8 cellular contexts compared by ENCODE assay signal in the genomic region with DNA sequence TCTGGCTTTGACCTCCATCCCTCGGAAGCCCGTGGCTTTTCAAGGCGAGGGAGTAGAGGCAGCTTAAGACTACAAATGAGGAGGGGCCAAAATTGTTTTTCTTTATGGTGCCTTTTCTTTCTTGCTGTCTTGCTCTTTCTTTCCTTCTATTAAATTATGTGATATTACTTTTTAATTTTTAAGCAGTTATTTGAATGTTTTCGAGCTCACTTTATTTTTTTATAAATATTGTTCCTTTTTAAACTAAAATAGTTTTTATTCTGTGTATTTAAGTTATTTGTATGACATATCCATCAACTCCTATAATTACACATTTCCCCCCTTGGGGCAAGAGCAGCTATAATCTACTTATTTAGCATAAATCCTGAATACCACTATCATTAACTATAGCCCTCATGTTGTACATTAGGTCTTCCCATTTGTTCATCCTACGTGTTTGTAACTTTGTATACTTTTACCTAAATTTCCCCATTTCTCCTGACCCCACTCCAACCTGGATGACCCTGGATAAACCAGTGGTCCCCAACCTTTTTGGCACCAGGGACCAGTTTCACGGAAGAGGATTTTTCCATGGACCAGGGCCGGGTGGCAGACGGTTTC. TPM values are rescaled to one million over a fixed set of nuclear protein-coding genes. Genes with fewer than 3 reads are reported as not detected.
DNase-seq lines count a peak whose midpoint lies in the region; ATAC-seq and TF ChIP-seq lines count a peak whose summit lies in the region.

No MANE protein-coding gene starts in this region.

- H3K36me3 ChIP-seq in heart left ventricle (peaks cover 0 to 6% (median 0%) of the 10 kb centered on the region in 9 donors), adipocyte (ENCODE audit: control insufficient read depth, insufficient read depth, low read length, severe bottlenecking) (no peaks in the 10 kb centered on the region), right lobe of liver (no peaks in the 10 kb centered on the region), uterus (no peaks in the 10 kb centered on the region)

- DNase-seq in heart left ventricle = no peak
- no peak for DNase-seq in Right ventricle myocardium inferior (ENCODE audit: missing footprints)
- no peak for DNase-seq in adipocyte (ENCODE audit: low read depth)
- DNase-seq in right lobe of liver = no peak
- DNase-seq in uterus = no peak
- DNase-seq in NCI-H446 (lab: John Stamatoyannopoulos, UW) = no peak
- DNase-seq in amygdala (lab: John Stamatoyannopoulos, UW) = no peak
- DNase-seq in KG1 (lab: John Stamatoyannopoulos, UW) = no peak

- H3K4me3 ChIP-seq in heart left ventricle (peak overlapping the region; percentile 38 to 92 (median 77)), adipocyte (ENCODE audit: low read length) (peak overlapping the region; percentile 94), right lobe of liver (peak overlapping the region; percentile 58 to 80 (median 80)), uterus (peak overlapping the region; percentile 95 to 96)

- TF ChIP-seq CTCF in heart left ventricle (IDR thresholded peaks at IDR 0.05) (no peak), right lobe of liver (IDR thresholded peaks at IDR 0.05) (no peak), uterus (IDR thresholded peaks at IDR 0.05) (peak in 1 of 4 experiments; percentile 4)

- H3K9ac ChIP-seq in adipocyte (ENCODE audit: low read length) = peak overlapping the region; percentile 95

- TF ChIP-seq POLR2A in heart left ventricle (IDR thresholded peaks at IDR 0.05) (no peak), right lobe of liver (IDR thresholded peaks at IDR 0.05) (no peak), uterus (IDR thresholded peaks at IDR 0.05) (no peak)

- ATAC-seq in heart left ventricle (no peak), Right ventricle myocardium inferior (no peak), right lobe of liver (no peak)

- H3K27me3 ChIP-seq in heart left ventricle (peaks cover 0 to 3% (median 0%) of the 10 kb centered on the region in 9 donors), adipocyte (replicated peaks; ENCODE audit: control insufficient read depth, insufficient read depth, low read length) (no peaks in the 10 kb centered on the region), right lobe of liver (no peaks in the 10 kb centered on the region), uterus (no peaks in the 10 kb centered on the region)

- H3K9me3 ChIP-seq in heart left ventricle (no peaks in the 10 kb centered on the region), adipocyte (ENCODE audit: control insufficient read depth, low read length) (no peaks in the 10 kb centered on the region), right lobe of liver (no peaks in the 10 kb centered on the region), uterus (no peaks in the 10 kb centered on the region)

- H3K4me1 ChIP-seq in heart left ventricle (peaks cover 0 to 40% (median 13%) of the 10 kb centered on the region in 12 donors), adipocyte (ENCODE audit: control insufficient read depth, insufficient read depth, low read length) (peaks cover 30% of the 10 kb centered on the region), right lobe of liver (peaks cover 0 to 37% (median 2%) of the 10 kb centered on the region in 4 donors), uterus (no peaks in the 10 kb centered on the region)

- intact Hi-C loops in heart left ventricle (cut with DNase I) = loop anchor here in 6 of 10 donors (2.0 to 5.0 kb wide), 3 partner anchors 38 to 76 kb away; partner anchors contain the start of gene PLSCR2 (in 1 of the 6)
- intact Hi-C loops in Right ventricle myocardium inferior (cut with DNase I) = loop anchor here (5.0 to 10.0 kb wide), 2 partner anchors 38 to 170 kb away; no protein-coding TSS in a partner anchor
- intact Hi-C loops in right lobe of liver (cut with DNase I) = no loop called here
- intact Hi-C loops in uterus (cut with DNase I; ENCODE audit: low total_unique reads) = no loop called here

- 52 to 56% (median 55%) methylated on average over 8 of the region's 8 CpGs for WGBS in heart left ventricle, 4 donors
- 54% methylated on average over 8 of the region's 8 CpGs for WGBS in right lobe of liver (ENCODE audit: insufficient coverage, low coverage, low lambda C conversion rate, missing lambda C conversion rate)

- peak overlapping the region; percentile 87 to 99 (median 97) for H3K27ac ChIP-seq in heart left ventricle
- H3K27ac ChIP-seq in right lobe of liver = peak overlapping the region; percentile 95 to 98 (median 97)
- H3K27ac ChIP-seq in uterus = peak overlapping the region; percentile 99 to 100

RNA-seq across cellular contexts. Expression of gene PLSCR1, which starts 0.6 kb away (rescaled TPM):
- total RNA-seq in heart left ventricle (100 to 1,000 TPM in 1 of 9 donors, 10 to 100 TPM in 8; 17.4 to 113 (median 35.7) TPM), Right ventricle myocardium inferior (29.9 TPM), right lobe of liver (10 to 100 TPM; 15.1 to 83.8 (median 44.9) TPM), uterus (100 to 1,000 TPM in 2 of 4 donors, 10 to 100 TPM in 2; 75.6 to 248 (median 116) TPM)
- polyA plus RNA-seq in heart left ventricle = 10 to 100 TPM in 1 of 2 donors, 1 to 10 TPM in 1; 6.9 to 23.0 TPM

Comparison
In these comparisons a context has a peak if more than half of its experiments do, and no peak if none do; other contexts are left out.
1. intact Hi-C loops: an anchor here in heart left ventricle (2.0 to 5.0 kb wide) and Right ventricle myocardium inferior (5.0 to 10.0 kb wide); none called in right lobe of liver and uterus.